ENCODE assay signal across 8 cellular contexts in genomic region chr7:47600199-47601118, GRCh38. TPM values are rescaled to one million over a fixed set of nuclear protein-coding genes. Genes with fewer than 3 reads are reported as not detected.
DNase-seq lines count a peak whose midpoint lies in the region; ATAC-seq and TF ChIP-seq lines count a peak whose summit lies in the region.

No MANE protein-coding gene starts in this region.

- WGBS in esophagus muscularis mucosa: 76% methylated on average over 14 of the region's 15 CpGs
- 62 to 66% methylated on average over 15 of the region's 15 CpGs for WGBS in sigmoid colon, 2 donors

- DNase-seq in activated B cell treated with CpG ODN at 0.5 μM for 24 hours (no peak), natural killer cell (no peak), NCI-H526 (lab: John Stamatoyannopoulos, UW) (no peak), esophagus muscularis mucosa (ENCODE audit: extremely low spot score) (no peak), sigmoid colon (no peak), midbrain (lab: John Stamatoyannopoulos, UW) (no peak)

- H3K27me3 ChIP-seq in esophagus muscularis mucosa: no peaks in the 10 kb centered on the region
- no peaks in the 10 kb centered on the region for H3K27me3 ChIP-seq in sigmoid colon

- H3K27ac Mint-ChIP-seq in activated B cell treated with CpG ODN at 0.5 μM for 24 hours (peak overlapping the region; percentile 90), natural killer cell (peak overlapping the region in 1 of 2 donors; percentile 77)

- no peak overlapping the region for H3K27ac ChIP-seq in esophagus muscularis mucosa (replicated peaks in 1 of 4)
- H3K27ac ChIP-seq in sigmoid colon: peak overlapping the region in 1 of 4 donors; percentile 39

- peak overlapping the region; percentile 59 for H3K4me3 Mint-ChIP-seq in activated B cell treated with CpG ODN at 0.5 μM for 24 hours
- H3K4me3 Mint-ChIP-seq in natural killer cell: no peak overlapping the region

- CTCF ChIA-PET in activated B cell treated with CpG ODN at 0.5 μM for 24 hours (lab: Charles Lee): interaction anchor here (1.1 to 2.1 kb wide), 4 partner anchors 27 to 334 kb away, joined by 4 to 7 read pairs (median 4); no protein-coding TSS in a partner anchor

- H3K27me3 Mint-ChIP-seq in activated B cell treated with CpG ODN at 0.5 μM for 24 hours (no peaks in the 10 kb centered on the region), natural killer cell (ENCODE audit: low read depth in 2 of 2) (peaks cover 0 to 6% of the 10 kb centered on the region in 2 donors)

- H3K9me3 ChIP-seq in esophagus muscularis mucosa (peaks cover 0 to 22% (median 13%) of the 10 kb centered on the region in 4 donors), sigmoid colon (peaks cover 0 to 16% (median 0%) of the 10 kb centered on the region in 4 donors)

- H3K4me3 ChIP-seq in esophagus muscularis mucosa (no peak overlapping the region), sigmoid colon (no peak overlapping the region)

- no peak for TF ChIP-seq CTCF in activated B cell treated with CpG ODN at 0.5 μM for 24 hours (IDR thresholded peaks at IDR 0.05)
- TF ChIP-seq CTCF in natural killer cell (IDR thresholded peaks at IDR 0.05): no peak
- no peak for TF ChIP-seq CTCF in esophagus muscularis mucosa (IDR thresholded peaks at IDR 0.05)
- TF ChIP-seq CTCF in sigmoid colon (IDR thresholded peaks at IDR 0.05): no peak

- no peak for TF ChIP-seq POLR2A in esophagus muscularis mucosa (IDR thresholded peaks at IDR 0.05; ENCODE audit: low read depth)
- TF ChIP-seq POLR2A in sigmoid colon (IDR thresholded peaks at IDR 0.05): no peak

- peaks cover 13 to 69% (median 60%) of the 10 kb centered on the region in 4 donors for H3K4me1 ChIP-seq in esophagus muscularis mucosa
- peaks cover 0 to 55% (median 47%) of the 10 kb centered on the region in 4 donors for H3K4me1 ChIP-seq in sigmoid colon

- H3K36me3 ChIP-seq in esophagus muscularis mucosa (no peaks in the 10 kb centered on the region), sigmoid colon (no peaks in the 10 kb centered on the region)

- peak; percentile 68 for ATAC-seq in GM18511 (IDR thresholded peaks at IDR 0.05; ENCODE audit: unreplicated experiment)
- peak; percentile 33 for ATAC-seq in HG03139 (IDR thresholded peaks at IDR 0.05; ENCODE audit: unreplicated experiment)
- peak; percentile 56 for ATAC-seq in activated B cell treated with CpG ODN at 0.5 μM for 24 hours (ENCODE audit: low read depth)
- peak in 2 of 3 donors; percentile 49 to 67 for ATAC-seq in natural killer cell

- intact Hi-C loops in activated B cell treated with CpG ODN at 0.5 μM for 24 hours (cut with micrococcal nuclease): loop anchor here (1.0 to 5.0 kb wide), 7 partner anchors 18 to 207 kb away; partner anchors contain the start of gene TNS3
- intact Hi-C loops in natural killer cell (cut with micrococcal nuclease): no loop called here
- intact Hi-C loops in esophagus muscularis mucosa (cut with DNase I): loop anchor here (10.0 kb wide), 1 partner anchor 174 kb away; no protein-coding TSS in a partner anchor
- intact Hi-C loops in sigmoid colon (cut with DNase I): no loop called here

- TF ChIP-seq EP300 in esophagus muscularis mucosa (IDR thresholded peaks at IDR 0.05) (no peak), sigmoid colon (IDR thresholded peaks at IDR 0.05) (no peak)

- H3K9me3 Mint-ChIP-seq in activated B cell treated with CpG ODN at 0.5 μM for 24 hours (peaks cover 7% of the 10 kb centered on the region), natural killer cell (peaks cover 0 to 4% of the 10 kb centered on the region in 2 donors)

- H3K4me1 Mint-ChIP-seq in activated B cell treated with CpG ODN at 0.5 μM for 24 hours (peaks cover 49% of the 10 kb centered on the region), natural killer cell (peaks cover 18 to 22% of the 10 kb centered on the region in 2 donors)

- H3K36me3 Mint-ChIP-seq in activated B cell treated with CpG ODN at 0.5 μM for 24 hours (ENCODE audit: low read depth) (no peaks in the 10 kb centered on the region), natural killer cell (peaks cover 11% of the 10 kb centered on the region)

- POLR2A ChIA-PET in activated B cell treated with CpG ODN at 0.5 μM for 24 hours (lab: Charles Lee): interaction anchor here (0.5 to 2.8 kb wide), 10 partner anchors 18 to 124 kb away, joined by 3 to 20 read pairs (median 4); partner anchors contain the start of gene TNS3

RNA-seq across cellular contexts. Expression of gene TNS3, which starts 18.5 kb away (rescaled TPM):
- total RNA-seq in activated B cell treated with CpG ODN at 0.5 μM for 24 hours (29.4 and 30.3 TPM in 2 replicates), natural killer cell (1 to 10 TPM; 1.6 to 3.5 (median 2.9) TPM), esophagus muscularis mucosa (10 to 100 TPM; 34.6 to 52.5 (median 48.6) TPM), sigmoid colon (10 to 100 TPM; 17.8 to 43.8 (median 28.2) TPM)
- 10 to 100 TPM; 17.4 to 29.6 (median 28.8) TPM for polyA plus RNA-seq in sigmoid colon

Comparison
In these comparisons a context has a peak if more than half of its experiments do, and no peak if none do; other contexts are left out.
1. intact Hi-C loops: an anchor here in activated B cell treated with CpG ODN at 0.5 μM for 24 hours (1.0 to 5.0 kb wide) and esophagus muscularis mucosa (10.0 kb wide); none called in natural killer cell and sigmoid colon.